Comparison of ENCODE assay signal across 9 cellular contexts in genomic region chr11:3159296-3160190, GRCh38. TPM values are rescaled to one million over a fixed set of nuclear protein-coding genes. Genes with fewer than 3 reads are reported as not detected.
DNase-seq lines count a peak whose midpoint lies in the region; ATAC-seq, FAIRE-seq and TF ChIP-seq lines count a peak whose summit lies in the region.
"Had no signal": no experiment of that assay in that cellular context is flagged by ENCODE, and none has a peak within 500 bp of the region (broad histone marks: within the 10 kb centered on the region; RNA-seq: fewer than 3 reads in every experiment).

No MANE protein-coding gene starts in this region.

- H3K36me3 Mint-ChIP-seq in dendritic cell treated with granulocyte-macrophage colony-stimulating factor and Interleukin-4, amounts not matched to agents 40 ng/mL and 50 ng/mL, for 4 days (ENCODE audit: low read depth): peaks cover 35% of the 10 kb centered on the region
- no peaks in the 10 kb centered on the region for H3K36me3 Mint-ChIP-seq in stimulated activated effector memory CD8-positive, alpha-beta T cell treated with anti-CD3 and anti-CD28 coated beads, Interleukin-12 subunit alpha, Interleukin-12 subunit beta, amount 100 ng/mL, for 72 hours

- H3K4me3 ChIP-seq in HUES64 (ENCODE audit: low read length) (peak overlapping the region; percentile 60), right lobe of liver (peak overlapping the region in 2 of 3 donors; percentile 4 to 26), MM.1S (ENCODE audit: low read length) (no peak overlapping the region)

- no peaks in the 10 kb centered on the region for H3K9me2 ChIP-seq in MM.1S (replicated peaks; ENCODE audit: insufficient read depth, low read length)

- intact Hi-C loops in dendritic cell treated with granulocyte-macrophage colony-stimulating factor and Interleukin-4, amounts not matched to agents 40 ng/mL and 50 ng/mL, for 4 days (cut with micrococcal nuclease): no loop called here
- intact Hi-C loops in right lobe of liver (cut with DNase I): no loop called here

- H3K27ac ChIP-seq in HUES64 (ENCODE audit: low read depth, low read length): peak overlapping the region; percentile 24; the same call in 1 of the 2 replicates
- peak overlapping the region in 1 of 3 donors; percentile 21 for H3K27ac ChIP-seq in right lobe of liver
- no peak overlapping the region for H3K27ac ChIP-seq in MM.1S (ENCODE audit: low read length)

- H3K9me3 ChIP-seq in HUES64 (ENCODE audit: insufficient read depth, low read depth, low read length) (no peaks in the 10 kb centered on the region), right lobe of liver (no peaks in the 10 kb centered on the region), MM.1S (replicated peaks; ENCODE audit: insufficient read depth, low read length) (no peaks in the 10 kb centered on the region)

- no peak for TF ChIP-seq CTCF in right lobe of liver (IDR thresholded peaks at IDR 0.05)
- TF ChIP-seq CTCF in MM.1S (IDR thresholded peaks at IDR 0.05; ENCODE audit: low read length): no peak

- no peaks in the 10 kb centered on the region for H3K27me3 Mint-ChIP-seq in dendritic cell treated with granulocyte-macrophage colony-stimulating factor and Interleukin-4, amounts not matched to agents 40 ng/mL and 50 ng/mL, for 4 days

- H3K9ac ChIP-seq in HUES64 (ENCODE audit: low read depth, low read length) (no peak overlapping the region), MM.1S (ENCODE audit: low read length) (no peak overlapping the region)

- H3F3A ChIP-seq in MM.1S (ENCODE audit: insufficient read depth, low read length): no peaks in the 10 kb centered on the region

- H3K4me1 ChIP-seq in HUES64 (ENCODE audit: insufficient read depth, low read length) (peaks cover 44% of the 10 kb centered on the region), right lobe of liver (no peaks in the 10 kb centered on the region), MM.1S (ENCODE audit: low read length) (no peaks in the 10 kb centered on the region)

- FAIRE-seq in H54 (lab: Jason Lieb, UNC): no peak

- TF ChIP-seq POLR2A in right lobe of liver (IDR thresholded peaks at IDR 0.05) (no peak), H54 (IDR thresholded peaks at IDR 0.05; ENCODE audit: low read depth, low read length) (no peak)

- no peaks in the 10 kb centered on the region for H3K9me3 Mint-ChIP-seq in dendritic cell treated with granulocyte-macrophage colony-stimulating factor and Interleukin-4, amounts not matched to agents 40 ng/mL and 50 ng/mL, for 4 days
- H3K9me3 Mint-ChIP-seq in stimulated activated effector memory CD8-positive, alpha-beta T cell treated with anti-CD3 and anti-CD28 coated beads, Interleukin-12 subunit alpha, Interleukin-12 subunit beta, amount 100 ng/mL, for 72 hours: no peaks in the 10 kb centered on the region

- 65% methylated on average over 14 of the region's 14 CpGs for WGBS in HUES64
- 29% methylated on average over 5 of the region's 14 CpGs for WGBS in right lobe of liver (ENCODE audit: insufficient coverage, low coverage, low lambda C conversion rate, missing lambda C conversion rate)

- H3K27me3 ChIP-seq in HUES64 (ENCODE audit: insufficient read depth, low read length) (peaks cover 17% of the 10 kb centered on the region), right lobe of liver (no peaks in the 10 kb centered on the region), MM.1S (replicated peaks; ENCODE audit: insufficient read depth, low read length) (no peaks in the 10 kb centered on the region)

- no peaks in the 10 kb centered on the region for H4K20me1 ChIP-seq in MM.1S (ENCODE audit: insufficient read depth, low read length)

- peak overlapping the region; percentile 30 for H3K27ac Mint-ChIP-seq in dendritic cell treated with granulocyte-macrophage colony-stimulating factor and Interleukin-4, amounts not matched to agents 40 ng/mL and 50 ng/mL, for 4 days
- H3K27ac Mint-ChIP-seq in stimulated activated effector memory CD8-positive, alpha-beta T cell treated with anti-CD3 and anti-CD28 coated beads, Interleukin-12 subunit alpha, Interleukin-12 subunit beta, amount 100 ng/mL, for 72 hours: no peak overlapping the region

- ATAC-seq in right lobe of liver (peak in 1 of 4 donors; percentile 8), HG03196 (IDR thresholded peaks at IDR 0.05; ENCODE audit: unreplicated experiment) (no peak), GM21526 (IDR thresholded peaks at IDR 0.05; ENCODE audit: low FRiP score, unreplicated experiment) (no peak)
- no peak for ATAC-seq in stimulated activated effector memory CD8-positive, alpha-beta T cell treated with anti-CD3 and anti-CD28 coated beads, Interleukin-12 subunit alpha, Interleukin-12 subunit beta, amount 100 ng/mL, for 72 hours

- H3K36me3 ChIP-seq in HUES64 (ENCODE audit: insufficient read depth, low read length) (no peaks in the 10 kb centered on the region), right lobe of liver (no peaks in the 10 kb centered on the region), MM.1S (replicated peaks; ENCODE audit: insufficient read depth, low read length) (no peaks in the 10 kb centered on the region)

- peak overlapping the region; percentile 78 for H3K4me3 Mint-ChIP-seq in dendritic cell treated with granulocyte-macrophage colony-stimulating factor and Interleukin-4, amounts not matched to agents 40 ng/mL and 50 ng/mL, for 4 days
- H3K4me3 Mint-ChIP-seq in stimulated activated effector memory CD8-positive, alpha-beta T cell treated with anti-CD3 and anti-CD28 coated beads, Interleukin-12 subunit alpha, Interleukin-12 subunit beta, amount 100 ng/mL, for 72 hours: peak overlapping the region; percentile 42

- no peak overlapping the region for H2AFZ ChIP-seq in MM.1S (ENCODE audit: low read length)

- peaks cover 12% of the 10 kb centered on the region for H3K79me2 ChIP-seq in MM.1S (ENCODE audit: low read length)

- DNase-seq in right lobe of liver (peak in 2 of 3 donors; percentile 31 to 60), H54 (ENCODE audit: insufficient read length, low spot score) (no peak), MM.1S (no peak)
- no peak for DNase-seq in stimulated activated effector memory CD8-positive, alpha-beta T cell treated with anti-CD3 and anti-CD28 coated beads, Interleukin-12 subunit alpha, Interleukin-12 subunit beta, amount 100 ng/mL, for 72 hours (ENCODE audit: low spot score in 2 of 2)

- no peak overlapping the region for H3K4me2 ChIP-seq in MM.1S (ENCODE audit: low read depth, low read length)

- H3K4me1 Mint-ChIP-seq in dendritic cell treated with granulocyte-macrophage colony-stimulating factor and Interleukin-4, amounts not matched to agents 40 ng/mL and 50 ng/mL, for 4 days (ENCODE audit: low read depth): peaks cover 95% of the 10 kb centered on the region
- H3K4me1 Mint-ChIP-seq in stimulated activated effector memory CD8-positive, alpha-beta T cell treated with anti-CD3 and anti-CD28 coated beads, Interleukin-12 subunit alpha, Interleukin-12 subunit beta, amount 100 ng/mL, for 72 hours: peaks cover 72% of the 10 kb centered on the region

RNA-seq across cellular contexts. Expression of gene OSBPL5, which starts 5.6 kb away (rescaled TPM):
- polyA plus RNA-seq in HUES64 (2013, experiment 1 of 2): 6.1 TPM
- 7.2 TPM for polyA plus RNA-seq in HUES64 (2013, experiment 2 of 2)
- total RNA-seq in right lobe of liver: 1 to 10 TPM; 2.2 to 6.3 (median 3.4) TPM

RNA-seq across cellular contexts. Expression of gene MRGPRG, which starts 59.1 kb away (rescaled TPM):
- polyA plus RNA-seq in HUES64 (2013, experiment 1 of 2): not detected
- not detected for polyA plus RNA-seq in HUES64 (2013, experiment 2 of 2)
- not detected for total RNA-seq in right lobe of liver
- total RNA-seq: dermis microvascular lymphatic vessel endothelial cell had no signal

Comparison
In these comparisons a context has a peak if more than half of its experiments do, and no peak if none do; other contexts are left out.
1. DNase-seq: peak in right lobe of liver (2 of 3); none in stimulated activated effector memory CD8-positive, alpha-beta T cell treated with anti-CD3 and anti-CD28 coated beads, Interleukin-12 subunit alpha, Interleukin-12 subunit beta, amount 100 ng/mL, for 72 hours (0 of 2), H54 (single experiment) and MM.1S (single experiment).